ENCODE assay signal across 27 cellular contexts in genomic region chr5:107968465-107968864, GRCh38.
A peak's percentile ranks its signal among the peaks of the same experiment; 100 is the strongest.
DNase-seq lines count a peak whose midpoint lies in the region; ATAC-seq and TF ChIP-seq lines count a peak whose summit lies in the region.
"Had no signal": no experiment of that assay in that cellular context is flagged by ENCODE, and none has a peak within 500 bp of the region (broad histone marks: within the 10 kb centered on the region; RNA-seq: fewer than 3 reads in every experiment).

No MANE protein-coding gene starts in this region.

- no peaks in the 10 kb centered on the region for H3K27me3 Mint-ChIP-seq in WTC11 (ENCODE audit: low read depth)
- H3K27me3 Mint-ChIP-seq: CD4-positive, alpha-beta memory T cell; central memory CD8-positive, alpha-beta T cell; stimulated activated naive B cell treated with anti-CD40 and anti-IgM and Interleukin-4, amounts not matched to agents 10 μg/mL and 1 μg/mL and 100 μg/mL, for 72 hours had no signal

- DNase-seq in ELR (ENCODE audit: low read depth): peak; percentile 48
- DNase-seq in RWPE2 (ENCODE audit: low spot score): no peak
- DNase-seq in fibroblast of gingiva (ENCODE audit: low read depth): peak; percentile 68
- no peak for DNase-seq in WTC11 (ENCODE audit: low spot score)
- DNase-seq in RKO (ENCODE audit: low spot score): no peak
- no peak for DNase-seq in esophagus muscularis mucosa (ENCODE audit: extremely low spot score)
- DNase-seq in A172 (ENCODE audit: low spot score): no peak
- DNase-seq: activated T-cell treated with anti-CD3 and anti-CD28 coated beads, Interleukin-2, amount 50 U/mL, for 1 hour; adrenal gland; CD4-positive, alpha-beta memory T cell; DMS153; GF-D8; NCI-H1417 treated with DMSO at 0.1 percent for 48 hours; NCI-H526 treated with DMSO at 0.1 percent for 48 hours; psoas muscle; SHP77 treated with DMSO at 0.1 percent for 48 hours; small intestine; stimulated activated CD4-positive, alpha-beta T cell treated with anti-CD3 and anti-CD28 coated beads, Interleukin-2, amount 100 ng/mL, for 24 hours; stimulated activated naive B cell treated with anti-CD40 and anti-IgM and Interleukin-4, amounts not matched to agents 10 μg/mL and 1 μg/mL and 100 μg/mL, for 72 hours; T-helper 1 cell; testis had no signal

- ATAC-seq in RWPE2 (ENCODE audit: low read depth) (peak; percentile 57; the same call in 2 of the 3 replicates), WTC11 (no peak)
- ATAC-seq: GM12878; HepG2; psoas muscle; stimulated activated naive B cell treated with anti-CD40 and anti-IgM and Interleukin-4, amounts not matched to agents 10 μg/mL and 1 μg/mL and 100 μg/mL, for 72 hours had no signal

- H3K9me3 Mint-ChIP-seq in WTC11: no peaks in the 10 kb centered on the region
- H3K9me3 Mint-ChIP-seq: CD4-positive, alpha-beta memory T cell; central memory CD8-positive, alpha-beta T cell; stimulated activated naive B cell treated with anti-CD40 and anti-IgM and Interleukin-4, amounts not matched to agents 10 μg/mL and 1 μg/mL and 100 μg/mL, for 72 hours had no signal

- TF ChIP-seq EP300 in esophagus muscularis mucosa (IDR thresholded peaks at IDR 0.05): no peak

- CTCF ChIA-PET in WTC11 (lab: Charles Lee): no interaction called here

- H3K27ac ChIP-seq in ACC112 (ENCODE audit: low read depth, low read length): peak overlapping the region; percentile 81
- no peak overlapping the region for H3K27ac ChIP-seq in RWPE2 (ENCODE audit: poor library complexity, severe bottlenecking)
- no peak overlapping the region for H3K27ac ChIP-seq in esophagus muscularis mucosa (replicated peaks in 1 of 4)
- H3K27ac ChIP-seq: adrenal gland, epithelial cell of prostate, psoas muscle, testis, vagina had no signal

- H3K27ac Mint-ChIP-seq in WTC11: no peak overlapping the region
- H3K27ac Mint-ChIP-seq: CD4-positive, alpha-beta memory T cell; stimulated activated naive B cell treated with anti-CD40 and anti-IgM and Interleukin-4, amounts not matched to agents 10 μg/mL and 1 μg/mL and 100 μg/mL, for 72 hours had no signal

- no peaks in the 10 kb centered on the region for H3K36me3 Mint-ChIP-seq in WTC11

- TF ChIP-seq CTCF in RWPE2 (IDR thresholded peaks at IDR 0.05; ENCODE audit: poor library complexity, severe bottlenecking) (no peak), WTC11 (IDR thresholded peaks at IDR 0.05) (no peak), esophagus muscularis mucosa (IDR thresholded peaks at IDR 0.05) (no peak)

- H3K4me1 Mint-ChIP-seq in WTC11: peaks cover 25% of the 10 kb centered on the region
- H3K4me1 Mint-ChIP-seq: central memory CD8-positive, alpha-beta T cell; stimulated activated naive B cell treated with anti-CD40 and anti-IgM and Interleukin-4, amounts not matched to agents 10 μg/mL and 1 μg/mL and 100 μg/mL, for 72 hours had no signal

- H3K36me3 ChIP-seq in ACC112 (ENCODE audit: insufficient read depth, low read length): no peaks in the 10 kb centered on the region
- H3K36me3 ChIP-seq in RWPE2 (ENCODE audit: low read depth): no peaks in the 10 kb centered on the region
- no peaks in the 10 kb centered on the region for H3K36me3 ChIP-seq in esophagus muscularis mucosa
- H3K36me3 ChIP-seq: adrenal gland, vagina had no signal

- POLR2A ChIA-PET in WTC11 (lab: Charles Lee): no interaction called here

- intact Hi-C loops in esophagus muscularis mucosa (cut with DNase I): no loop called here

- H2AFZ ChIP-seq in ACC112 (ENCODE audit: low read length, unreplicated experiment): no peak overlapping the region

- H3K27me3 ChIP-seq in ACC112 (ENCODE audit: insufficient read depth, low read length) (no peaks in the 10 kb centered on the region), RWPE2 (ENCODE audit: insufficient read depth, poor library complexity, severe bottlenecking) (no peaks in the 10 kb centered on the region), esophagus muscularis mucosa (no peaks in the 10 kb centered on the region)
- H3K27me3 ChIP-seq: adrenal gland, testis, vagina had no signal

- H3K4me3 ChIP-seq in ACC112 (ENCODE audit: low read depth, low read length) (no peak overlapping the region; the same call in 1 of the 2 replicates), RWPE2 (ENCODE audit: severe bottlenecking) (no peak overlapping the region), esophagus muscularis mucosa (no peak overlapping the region)
- H3K4me3 ChIP-seq: adrenal gland, GM12878, psoas muscle, testis, vagina had no signal

- no peak for TF ChIP-seq POLR2A in esophagus muscularis mucosa (IDR thresholded peaks at IDR 0.05; ENCODE audit: low read depth)

- H3K4me1 ChIP-seq in ACC112 (ENCODE audit: control insufficient read depth, insufficient read depth, low read length, unreplicated experiment) (peaks cover 27% of the 10 kb centered on the region), RWPE2 (ENCODE audit: insufficient read depth, poor library complexity, severe bottlenecking) (peaks cover 6% of the 10 kb centered on the region), esophagus muscularis mucosa (no peaks in the 10 kb centered on the region)
- H3K4me1 ChIP-seq: adrenal gland, psoas muscle, testis, vagina had no signal

- H3K4me3 Mint-ChIP-seq in WTC11: no peak overlapping the region
- H3K4me3 Mint-ChIP-seq: CD4-positive, alpha-beta memory T cell; central memory CD8-positive, alpha-beta T cell; stimulated activated naive B cell treated with anti-CD40 and anti-IgM and Interleukin-4, amounts not matched to agents 10 μg/mL and 1 μg/mL and 100 μg/mL, for 72 hours had no signal

- H3K9me3 ChIP-seq in RWPE2 (ENCODE audit: severe bottlenecking): no peaks in the 10 kb centered on the region
- H3K9me3 ChIP-seq in esophagus muscularis mucosa: no peaks in the 10 kb centered on the region
- H3K9me3 ChIP-seq: adrenal gland, psoas muscle, testis, vagina had no signal

- H3K79me2 ChIP-seq in ACC112 (ENCODE audit: control insufficient read depth, insufficient read depth, low read length, unreplicated experiment): no peaks in the 10 kb centered on the region

TF ChIP-seq in WTC11, 78 proteins besides CTCF, POLR2A, EP300 and RAD21:
- TF ChIP-seq ZBTB21 (CRISPR knock-in tag; IDR thresholded peaks at IDR 0.05; ENCODE audit: borderline replicate concordance) (no peak), GTF2I (CRISPR knock-in tag; conservative IDR thresholded peaks at IDR 0.05) (no peak), ZBTB43 (CRISPR knock-in tag; IDR thresholded peaks at IDR 0.05) (no peak), ZNF396 (CRISPR knock-in tag; IDR thresholded peaks at IDR 0.05; ENCODE audit: borderline replicate concordance) (no peak), TEAD1 (CRISPR knock-in tag; IDR thresholded peaks at IDR 0.05) (no peak)

Comparison
In these comparisons a context has a peak if more than half of its experiments do, and no peak if none do; other contexts are left out.
1. DNase-seq: peak in ELR (single experiment) and fibroblast of gingiva (single experiment); none in RWPE2 (single experiment), WTC11 (single experiment), RKO (single experiment), esophagus muscularis mucosa (single experiment) and A172 (single experiment).